ENCODE assay signal across 1 cellular context in genomic region chr9:101514056-101514455, GRCh38.
TF ChIP-seq lines count a peak whose summit lies in the region.

No MANE protein-coding gene starts in this region.

TF ChIP-seq in SK-N-SH, 30 proteins besides CTCF, POLR2A, EP300 and RAD21 (continued from another document):
- peak; percentile 94 for TF ChIP-seq PBX3 (IDR thresholded peaks at IDR 0.05)
- no peak for TF ChIP-seq NRF1 (IDR thresholded peaks at IDR 0.05; ENCODE audit: low read depth, low read length)
- TF ChIP-seq SIN3A (IDR thresholded peaks at IDR 0.05; ENCODE audit: borderline replicate concordance, low read depth, low read length), result no peak
- no peak for TF ChIP-seq FOXM1 (IDR thresholded peaks at IDR 0.05; ENCODE audit: low read depth)
- TF ChIP-seq USF1 (IDR thresholded peaks at IDR 0.05; ENCODE audit: borderline replicate concordance, low read depth), result no peak
- no peak for TF ChIP-seq GATA2 (CRISPR knock-in tag; IDR thresholded peaks at IDR 0.05)
- TF ChIP-seq ELF1 (IDR thresholded peaks at IDR 0.05), result no peak
- TF ChIP-seq RXRA (IDR thresholded peaks at IDR 0.05; ENCODE audit: borderline replicate concordance, low read depth), result no peak
- TF ChIP-seq TCF12 (IDR thresholded peaks at IDR 0.05), result peak; percentile 83
- TF ChIP-seq JUND (IDR thresholded peaks at IDR 0.05), result peak; percentile 77
- peak; percentile 94 for TF ChIP-seq NFIC (IDR thresholded peaks at IDR 0.05; ENCODE audit: borderline replicate concordance)
